In the genomic region with DNA sequence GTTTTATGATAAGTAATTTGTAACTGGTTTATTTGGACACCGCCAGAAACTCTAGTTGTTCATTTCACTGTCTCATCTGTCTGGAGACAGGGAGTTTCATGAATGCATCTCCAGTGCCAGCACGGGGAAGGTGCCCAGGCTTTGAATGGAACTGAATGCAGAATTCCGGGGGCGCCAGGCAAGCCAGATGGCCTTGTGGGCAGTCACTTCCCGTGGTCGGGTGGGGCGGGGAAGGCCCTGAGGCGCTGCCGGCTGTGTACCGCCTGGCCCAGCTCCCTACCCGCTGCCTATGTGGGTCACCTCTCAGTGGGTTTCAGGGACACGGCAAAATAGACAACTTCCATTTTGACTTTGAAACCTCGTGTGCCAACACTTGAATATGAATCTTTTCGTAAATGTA, we compare ENCODE assay signal across 16 cellular contexts. TPM values are rescaled to one million over a fixed set of nuclear protein-coding genes. Genes with fewer than 3 reads are reported as not detected.
DNase-seq lines count a peak whose midpoint lies in the region; ATAC-seq lines count a peak whose summit lies in the region.
"Had no signal": no experiment of that assay in that cellular context is flagged by ENCODE, and none has a peak within 500 bp of the region (broad histone marks: within the 10 kb centered on the region; RNA-seq: fewer than 3 reads in every experiment).

No MANE protein-coding gene starts in this region.

- intact Hi-C loops in posterior cingulate gyrus (cut with DNase I) = loop anchor here (10.0 kb wide), 1 partner anchor 455 kb away; no protein-coding TSS in a partner anchor

- peak; percentile 78 for DNase-seq in COLO668 (lab: John Stamatoyannopoulos, UW; ENCODE audit: unreplicated experiment)
- DNase-seq in G401 (ENCODE audit: low spot score) = peak; percentile 99
- peak; percentile 89 to 98 for DNase-seq in cerebellar nuclear complex (lab: John Stamatoyannopoulos, UW)
- DNase-seq in posterior cingulate gyrus = peak in 9 of 10 donors; percentile 44 to 95 (median 76)
- no peak for DNase-seq in NCI-H187 treated with DMSO at 0.1 percent for 48 hours (lab: John Stamatoyannopoulos, UW)
- DNase-seq in NCI-H2029 (lab: John Stamatoyannopoulos, UW) = no peak
- DNase-seq: activated CD4-positive, alpha-beta T cell treated with anti-CD3 and anti-CD28 coated beads for 48 hours; central memory CD4-positive, alpha-beta T cell; effector memory CD8-positive, alpha-beta T cell; GM23248; heart right ventricle; MG63; NCI-H1930; stimulated activated CD8-positive, alpha-beta memory T cell treated with anti-CD3 and anti-CD28 coated beads, Interleukin-4, amount 100 ng/mL, for 48 hours had no signal

- no peak for ATAC-seq in GM18861 (IDR thresholded peaks at IDR 0.05; ENCODE audit: unreplicated experiment)
- ATAC-seq: effector memory CD8-positive, alpha-beta T cell; natural killer cell treated with Interleukin-12 subunit alpha and Interleukin-12 subunit beta and Interleukin-15 and Interleukin-18, amount 100 ng/mL, for 72 hours had no signal

- in situ Hi-C loops in G401 (cut with HindIII; ENCODE audit: low sequenced_read_pairs) = no loop called here

RNA-seq across cellular contexts. Expression of gene MCF2L, which starts 28.8 kb away (rescaled TPM):
- total RNA-seq in G401 (2014; rRNA removed; shearing (Covaris generic)) = 2.8 and 4.7 TPM in 2 replicates
- total RNA-seq: GM23248 had no signal

Comparison
In these comparisons a context has a peak if more than half of its experiments do, and no peak if none do; other contexts are left out.
1. DNase-seq: peak in COLO668 (single experiment), G401 (single experiment), cerebellar nuclear complex (2 of 2) and posterior cingulate gyrus (9 of 10); none in NCI-H187 treated with DMSO at 0.1 percent for 48 hours (single experiment) and NCI-H2029 (single experiment).